In genomic region chr2:169071455-169071854, GRCh38 we compare ENCODE assay signal across 1 cellular context.
TF ChIP-seq lines count a peak whose summit lies in the region.

No MANE protein-coding gene starts in this region.

TF ChIP-seq in H1, 55 proteins besides CTCF, POLR2A, EP300 and RAD21:
- TF ChIP-seq EGR1 (IDR thresholded peaks at IDR 0.05; ENCODE audit: borderline replicate concordance, low read depth, low read length) (no peak), MAX (IDR thresholded peaks at IDR 0.05) (no peak), CTBP2 (IDR thresholded peaks at IDR 0.05; ENCODE audit: borderline replicate concordance, insufficient read depth, insufficient read length, low read length) (no peak), ATF3 (IDR thresholded peaks at IDR 0.05; ENCODE audit: insufficient read depth, low read depth, low read length) (no peak), RXRA (IDR thresholded peaks at IDR 0.05; ENCODE audit: insufficient read depth, low read depth, low read length) (no peak), ZNF274 (IDR thresholded peaks at IDR 0.05; ENCODE audit: borderline replicate concordance, extremely low read depth, low read length) (no peak), KDM1A (IDR thresholded peaks at IDR 0.05; ENCODE audit: borderline replicate concordance, low read length) (no peak), ATF2 (IDR thresholded peaks at IDR 0.05; ENCODE audit: low read length) (no peak), CEBPB (IDR thresholded peaks at IDR 0.05; ENCODE audit: low read depth, low read length) (no peak), E2F6 (IDR thresholded peaks at IDR 0.05) (no peak), SUZ12 (IDR thresholded peaks at IDR 0.05; ENCODE audit: low read length) (no peak), BRCA1 (IDR thresholded peaks at IDR 0.05; ENCODE audit: low read depth, low read length) (no peak), TAF1 (IDR thresholded peaks at IDR 0.05; ENCODE audit: low read depth, low read length) (no peak), NRF1 (IDR thresholded peaks at IDR 0.05; ENCODE audit: low read depth, low read length) (no peak), RNF2 (IDR thresholded peaks at IDR 0.05; ENCODE audit: borderline replicate concordance, low read depth, low read length, missing control alignments, poor library complexity, severe bottlenecking) (no peak), BACH1 (IDR thresholded peaks at IDR 0.05; ENCODE audit: low read length) (no peak), SIX5 (IDR thresholded peaks at IDR 0.05; ENCODE audit: low read depth, low read length) (no peak)
